15 cellular contexts compared by ENCODE assay signal in the genomic region with DNA sequence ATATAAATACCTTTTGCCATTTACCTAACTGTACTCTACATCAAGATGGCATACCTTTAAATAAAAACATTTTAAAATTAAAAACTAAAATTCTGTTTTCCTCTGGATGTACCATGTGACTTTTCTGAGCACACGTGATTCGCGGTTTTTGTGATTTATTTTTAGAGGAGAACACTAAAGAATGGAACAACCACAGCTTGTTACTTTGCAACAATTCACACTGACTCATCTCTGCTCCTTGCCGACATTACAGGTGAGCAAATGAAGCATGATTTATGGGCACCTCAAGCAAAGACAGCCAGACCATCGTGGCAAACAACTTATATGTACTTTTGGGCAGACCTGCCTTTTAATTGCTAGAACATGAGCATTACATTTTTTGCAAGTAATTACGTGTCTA.
"Had no signal": no experiment of that assay in that cellular context is flagged by ENCODE, and none has a peak within 500 bp of the region (broad histone marks: within the 10 kb centered on the region; RNA-seq: fewer than 3 reads in every experiment).

No MANE protein-coding gene starts in this region.

- H3K9me3 Mint-ChIP-seq: activated naive CD8-positive, alpha-beta T cell treated with anti-CD3 and anti-CD28 coated beads, Interleukin-2, amount 10 ng/mL, durations not matched to agents 7 days and 5 days had no signal

- H3K4me1 Mint-ChIP-seq: activated naive CD8-positive, alpha-beta T cell treated with anti-CD3 and anti-CD28 coated beads, Interleukin-2, amount 10 ng/mL, durations not matched to agents 7 days and 5 days; nephron progenitor cell had no signal

- H3K4me3 Mint-ChIP-seq: activated naive CD8-positive, alpha-beta T cell treated with anti-CD3 and anti-CD28 coated beads, Interleukin-2, amount 10 ng/mL, durations not matched to agents 7 days and 5 days; nephron progenitor cell had no signal

- H3K4me3 ChIP-seq: dorsolateral prefrontal cortex, left ventricle myocardium inferior, sigmoid colon had no signal

- DNase-seq: activated CD4-positive, alpha-beta T cell treated with anti-CD3 and anti-CD28 coated beads for 1 hour; activated CD4-positive, alpha-beta T cell treated with anti-CD3 and anti-CD28 coated beads, Interleukin-2, amount 50 U/mL, for 48 hours; activated naive CD8-positive, alpha-beta T cell treated with anti-CD3 and anti-CD28 coated beads, Interleukin-2, amount 10 ng/mL, durations not matched to agents 7 days and 5 days; aorta; dorsolateral prefrontal cortex; foreskin melanocyte; head of caudate nucleus; left ventricle myocardium inferior; mesenchymal stem cell; nephron progenitor cell; sigmoid colon; stimulated activated CD4-positive, alpha-beta T cell treated with anti-CD3 and anti-CD28 coated beads, Interleukin-12 subunit alpha, Interleukin-12 subunit beta, amount 100 ng/mL, for 4 hours; stimulated activated naive CD4-positive, alpha-beta T cell; T-helper 9 cell; trophoblast cell had no signal

- H3K36me3 ChIP-seq: left ventricle myocardium inferior, sigmoid colon had no signal

- H3K27ac ChIP-seq: left ventricle myocardium inferior, sigmoid colon had no signal

- H3K27ac Mint-ChIP-seq: activated naive CD8-positive, alpha-beta T cell treated with anti-CD3 and anti-CD28 coated beads, Interleukin-2, amount 10 ng/mL, durations not matched to agents 7 days and 5 days; nephron progenitor cell had no signal

- H3K4me1 ChIP-seq: left ventricle myocardium inferior, sigmoid colon had no signal

- H3K27me3 ChIP-seq: sigmoid colon had no signal

- H3K36me3 Mint-ChIP-seq: activated naive CD8-positive, alpha-beta T cell treated with anti-CD3 and anti-CD28 coated beads, Interleukin-2, amount 10 ng/mL, durations not matched to agents 7 days and 5 days had no signal

- H3K9me3 ChIP-seq: left ventricle myocardium inferior, sigmoid colon had no signal
